ENCODE assay signal across 13 cellular contexts in the genomic region with DNA sequence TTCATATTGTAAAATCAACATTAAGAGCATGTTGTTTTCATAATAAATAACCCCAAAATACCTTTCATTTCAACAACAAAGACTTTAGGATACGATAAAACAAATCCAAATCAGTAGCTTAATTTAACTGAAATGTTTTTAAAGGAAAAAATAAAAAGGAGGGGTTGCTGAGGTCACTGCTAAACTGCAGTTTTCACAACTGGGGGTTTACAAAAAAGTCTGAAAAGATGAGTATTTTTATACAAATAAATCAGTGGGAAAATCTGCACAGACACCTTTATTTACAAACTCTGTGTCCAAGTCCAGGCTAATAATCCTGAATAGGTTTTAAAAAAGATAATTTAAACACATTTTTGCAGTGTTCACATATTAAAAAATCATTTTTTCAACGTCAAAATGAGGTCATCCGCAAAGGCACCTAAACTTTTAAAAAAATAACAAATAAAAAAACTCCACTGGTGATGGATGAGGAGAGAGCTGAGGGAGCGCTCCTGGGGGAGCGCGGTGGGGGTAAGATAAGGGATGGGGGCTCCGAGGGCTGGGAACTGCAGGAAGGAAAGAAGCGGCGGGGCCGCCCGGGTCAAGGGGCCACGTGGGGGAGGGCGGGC. TPM values are rescaled to one million over a fixed set of nuclear protein-coding genes. Genes with fewer than 3 reads are reported as not detected.
DNase-seq lines count a peak whose midpoint lies in the region; ATAC-seq, FAIRE-seq and TF ChIP-seq lines count a peak whose summit lies in the region.
"Had no signal": no experiment of that assay in that cellular context is flagged by ENCODE, and none has a peak within 500 bp of the region (broad histone marks: within the 10 kb centered on the region; RNA-seq: fewer than 3 reads in every experiment).

No MANE protein-coding gene starts in this region.

- peak in 1 of 2 donors; percentile 3 for TF ChIP-seq EP300 in tibial nerve (IDR thresholded peaks at IDR 0.05)

- H3K9me3 ChIP-seq in astrocyte (ENCODE audit: insufficient read depth, low read depth, low read length) (no peaks in the 10 kb centered on the region), iPS-18c (ENCODE audit: control insufficient read depth, insufficient read depth, low read length) (peaks cover 2% of the 10 kb centered on the region), tibial nerve (no peaks in the 10 kb centered on the region)
- H3K9me3 ChIP-seq: lower lobe of right lung had no signal

- no peak for ATAC-seq in stimulated activated naive CD8-positive, alpha-beta T cell treated with anti-CD3 and anti-CD28 coated beads, Interleukin-15, amount 100 ng/mL, for 72 hours
- no peak for ATAC-seq in stimulated activated naive CD8-positive, alpha-beta T cell treated with anti-CD3 and anti-CD28 coated beads, Interleukin-15, Interleukin-2, amounts not matched to agents 100 U/mL and 50 U/mL, for 24 hours
- ATAC-seq in GM18867 (IDR thresholded peaks at IDR 0.05; ENCODE audit: unreplicated experiment), result no peak
- ATAC-seq in GM18519 (IDR thresholded peaks at IDR 0.05; ENCODE audit: low FRiP score, unreplicated experiment), result no peak

- H3K4me1 ChIP-seq in astrocyte (ENCODE audit: insufficient read depth, low read length) (peaks cover 62% of the 10 kb centered on the region), tibial nerve (peaks cover 0 to 94% (median 74%) of the 10 kb centered on the region in 4 donors)

- H3K27me3 ChIP-seq in astrocyte (ENCODE audit: insufficient read depth, low read length) (peaks cover 31% of the 10 kb centered on the region), tibial nerve (peaks cover 16 to 100% of the 10 kb centered on the region in 2 donors)

- no peak overlapping the region for H3K27ac Mint-ChIP-seq in stimulated activated naive CD8-positive, alpha-beta T cell treated with anti-CD3 and anti-CD28 coated beads, Interleukin-15, amount 100 ng/mL, for 72 hours
- H3K27ac Mint-ChIP-seq in astrocyte (ENCODE audit: unreplicated experiment), result peak overlapping the region; percentile 78

- H3K9ac ChIP-seq in astrocyte (ENCODE audit: low read length), result peak overlapping the region; percentile 57

- H3K36me3 Mint-ChIP-seq in astrocyte (ENCODE audit: low read depth, unreplicated experiment), result no peaks in the 10 kb centered on the region
- H3K36me3 Mint-ChIP-seq: IgD-negative memory B cell had no signal

- no peaks in the 10 kb centered on the region for H4K20me1 ChIP-seq in astrocyte (ENCODE audit: insufficient read depth, low read length)

- peak overlapping the region; percentile 85 for H3K4me2 ChIP-seq in astrocyte (ENCODE audit: low read length)

- no peaks in the 10 kb centered on the region for H3K79me2 ChIP-seq in astrocyte (ENCODE audit: insufficient read depth, low read length)

- WGBS in tibial nerve, 2 donors, result 9 to 11% methylated on average over 13 of the region's 13 CpGs

- no peaks in the 10 kb centered on the region for H3K36me3 ChIP-seq in astrocyte (ENCODE audit: insufficient read depth, low read length)
- no peaks in the 10 kb centered on the region for H3K36me3 ChIP-seq in tibial nerve
- H3K36me3 ChIP-seq: lower lobe of right lung had no signal

- peaks cover 96% of the 10 kb centered on the region for H3K27me3 Mint-ChIP-seq in stimulated activated naive CD8-positive, alpha-beta T cell treated with anti-CD3 and anti-CD28 coated beads, Interleukin-15, amount 100 ng/mL, for 72 hours
- peaks cover 18% of the 10 kb centered on the region for H3K27me3 Mint-ChIP-seq in astrocyte (ENCODE audit: low read depth, unreplicated experiment)

- H3K27ac ChIP-seq in astrocyte (ENCODE audit: low read depth, low read length) (no peak overlapping the region), tibial nerve (no peak overlapping the region)
- H3K27ac ChIP-seq: lower lobe of right lung had no signal

- H2AFZ ChIP-seq in astrocyte (ENCODE audit: low read depth, low read length), result no peak overlapping the region

- TF ChIP-seq POLR2A in tibial nerve (IDR thresholded peaks at IDR 0.05), result no peak

- no peak for FAIRE-seq in astrocyte (lab: Jason Lieb, UNC)
- FAIRE-seq: small intestine had no signal

- no peaks in the 10 kb centered on the region for H3K9me3 Mint-ChIP-seq in stimulated activated naive CD8-positive, alpha-beta T cell treated with anti-CD3 and anti-CD28 coated beads, Interleukin-15, amount 100 ng/mL, for 72 hours
- no peaks in the 10 kb centered on the region for H3K9me3 Mint-ChIP-seq in astrocyte (ENCODE audit: unreplicated experiment)

- no peak for DNase-seq in stimulated activated naive CD8-positive, alpha-beta T cell treated with anti-CD3 and anti-CD28 coated beads, Interleukin-15, amount 100 ng/mL, for 72 hours
- DNase-seq in stimulated activated naive CD8-positive, alpha-beta T cell treated with anti-CD3 and anti-CD28 coated beads, Interleukin-15, Interleukin-2, amounts not matched to agents 100 U/mL and 50 U/mL, for 24 hours, result no peak
- DNase-seq in astrocyte (ENCODE audit: low read depth), result no peak
- DNase-seq in tibial nerve (ENCODE audit: low spot score in 2 of 2), result no peak
- no peak for DNase-seq in hippocampal formation (lab: John Stamatoyannopoulos, UW)
- DNase-seq: lower lobe of right lung, NCI-H345, SHP77 treated with DMSO at 0.1 percent for 48 hours, small intestine had no signal

- TF ChIP-seq CTCF in astrocyte (IDR thresholded peaks at IDR 0.05; ENCODE audit: insufficient read depth, low read depth, low read length), result no peak
- TF ChIP-seq CTCF in tibial nerve (IDR thresholded peaks at IDR 0.05), result no peak

- H3K4me3 Mint-ChIP-seq in stimulated activated naive CD8-positive, alpha-beta T cell treated with anti-CD3 and anti-CD28 coated beads, Interleukin-15, amount 100 ng/mL, for 72 hours, result peak overlapping the region; percentile 43 to 90
- H3K4me3 Mint-ChIP-seq in astrocyte (ENCODE audit: unreplicated experiment), result peak overlapping the region; percentile 71

- peaks cover 87% of the 10 kb centered on the region for H3K4me1 Mint-ChIP-seq in stimulated activated naive CD8-positive, alpha-beta T cell treated with anti-CD3 and anti-CD28 coated beads, Interleukin-15, amount 100 ng/mL, for 72 hours
- H3K4me1 Mint-ChIP-seq in astrocyte (ENCODE audit: low read depth, unreplicated experiment), result peaks cover 20% of the 10 kb centered on the region

- H3K4me3 ChIP-seq in astrocyte (ENCODE audit: insufficient read depth, low read depth, low read length) (peak overlapping the region; percentile 55), iPS-18c (ENCODE audit: insufficient read depth, low read depth, low read length) (peak overlapping the region; percentile 31; the same call in 1 of the 2 replicates), tibial nerve (peak overlapping the region in 2 of 4 donors; percentile 5 to 44)

RNA-seq across cellular contexts. Expression of gene DLX2, which starts 3.1 kb away (rescaled TPM):
- total RNA-seq in astrocyte, result 2.1 and 2.2 TPM in 2 replicates
- total RNA-seq in tibial nerve, result not detected
- total RNA-seq: lower lobe of right lung had no signal

RNA-seq across cellular contexts. Expression of gene DLX1, which starts 14.3 kb away (rescaled TPM):
- total RNA-seq in astrocyte, result 0.27 TPM in 1 of 2 replicates, not detected in the other
- under 1 TPM in 1 of 4 donors, not detected in 3; 0.44 TPM for total RNA-seq in tibial nerve
- total RNA-seq: lower lobe of right lung had no signal
